ENCODE assay signal across 8 cellular contexts in genomic region chr1:70221241-70222077, GRCh38. TPM values are rescaled to one million over a fixed set of nuclear protein-coding genes. Genes with fewer than 3 reads are reported as not detected.
DNase-seq lines count a peak whose midpoint lies in the region; ATAC-seq, FAIRE-seq and TF ChIP-seq lines count a peak whose summit lies in the region.

Gene SRSF11 (plus strand): TSS chr1:70221380. CDS start chr1:70221637, 257 bp downstream.

- H3K4me1 Mint-ChIP-seq in T-helper 1 cell treated with Interleukin-12 subunit alpha and Interleukin-12 subunit beta and Interleukin-4 antibody, amounts not matched to agents 30 μg/mL and 1 μg/mL, for 36 hours (ENCODE audit: low read depth) = peaks cover 42% of the 10 kb centered on the region

- ATAC-seq in HG02870 (IDR thresholded peaks at IDR 0.05; ENCODE audit: unreplicated experiment) (peak; percentile 92), left ventricle myocardium superior (peak; percentile 100), psoas muscle (peak; percentile 99)

- peaks cover 31% of the 10 kb centered on the region for H3K36me3 Mint-ChIP-seq in T-helper 1 cell treated with Interleukin-12 subunit alpha and Interleukin-12 subunit beta and Interleukin-4 antibody, amounts not matched to agents 30 μg/mL and 1 μg/mL, for 36 hours (ENCODE audit: low read depth)

- H3K27me3 ChIP-seq in psoas muscle (ENCODE audit: insufficient read depth in 3 of 3, low read length in 2 of 3) = no peaks in the 10 kb centered on the region

- 0% methylated on average over 66 to 70 of the region's 70 CpGs for WGBS in psoas muscle, 3 donors

- peak within 1 kb of the TSS; percentile 82 for H3K4me3 ChIP-seq in psoas muscle

- intact Hi-C loops in left ventricle myocardium superior (cut with micrococcal nuclease) (no loop called here), psoas muscle (cut with DNase I) (loop anchor here in 1 of 2 donors (1.0 to 5.0 kb wide), 3 partner anchors 15 to 191 kb away; partner anchors contain the start of genes ANKRD13C and CTH)

- H3K36me3 ChIP-seq in psoas muscle (ENCODE audit: insufficient read depth in 1 of 2, low read depth in 1 of 2) = peaks cover 0 to 34% of the 10 kb centered on the region in 2 donors

- peak within 1 kb of the TSS; percentile 91 for H3K4me3 Mint-ChIP-seq in T-helper 1 cell treated with Interleukin-12 subunit alpha and Interleukin-12 subunit beta and Interleukin-4 antibody, amounts not matched to agents 30 μg/mL and 1 μg/mL, for 36 hours

- H3K9me3 ChIP-seq in psoas muscle = no peaks in the 10 kb centered on the region

- H3K27me3 Mint-ChIP-seq in T-helper 1 cell treated with Interleukin-12 subunit alpha and Interleukin-12 subunit beta and Interleukin-4 antibody, amounts not matched to agents 30 μg/mL and 1 μg/mL, for 36 hours (ENCODE audit: low read depth) = no peaks in the 10 kb centered on the region

- DNase-seq in GM13976 (ENCODE audit: low spot score) (peak; percentile 94), NCI-H146 treated with DMSO at 0.1 percent for 48 hours (lab: John Stamatoyannopoulos, UW; ENCODE audit: unreplicated experiment) (peak; percentile 81), amygdala (lab: John Stamatoyannopoulos, UW) (peak; percentile 56 to 97 (median 90)), left ventricle myocardium superior (peak; percentile 98), psoas muscle (peak; percentile 98), urothelium cell line (ENCODE audit: low spot score) (peak; percentile 95)

- peak; percentile 79 for FAIRE-seq in urothelium cell line (lab: Jason Lieb, UNC)

- peak within 1 kb of the TSS; percentile 95 for H3K27ac Mint-ChIP-seq in T-helper 1 cell treated with Interleukin-12 subunit alpha and Interleukin-12 subunit beta and Interleukin-4 antibody, amounts not matched to agents 30 μg/mL and 1 μg/mL, for 36 hours

- peak within 1 kb of the TSS; percentile 95 for H3K27ac ChIP-seq in psoas muscle

- TF ChIP-seq CTCF in GM13976 (IDR thresholded peaks at IDR 0.05; ENCODE audit: borderline replicate concordance, control extremely low read depth, extremely low read depth, insufficient read depth, missing control alignments) (no peak), psoas muscle (IDR thresholded peaks at IDR 0.05) (peak; percentile 10)

- peaks cover 45% of the 10 kb centered on the region for H3K4me1 ChIP-seq in psoas muscle

- in situ Hi-C loops in GM13976 (cut with MboI; ENCODE audit: low sequenced_read_pairs, unreplicated experiment) = no loop called here

- no peaks in the 10 kb centered on the region for H3K9me3 Mint-ChIP-seq in T-helper 1 cell treated with Interleukin-12 subunit alpha and Interleukin-12 subunit beta and Interleukin-4 antibody, amounts not matched to agents 30 μg/mL and 1 μg/mL, for 36 hours

RNA-seq across cellular contexts. Expression of gene SRSF11, which starts in this region (rescaled TPM):
- total RNA-seq in left ventricle myocardium superior (50.3 TPM), psoas muscle (10 to 100 TPM; 47.0 to 70.3 (median 53.2) TPM)
- polyA plus RNA-seq in psoas muscle = 10 to 100 TPM; 49.6 to 74.8 (median 55.1) TPM

Comparison
In these comparisons a context has a peak if more than half of its experiments do, and no peak if none do; other contexts are left out.
1. Peak in every context shown above with its lines: DNase-seq, ATAC-seq, H3K4me3 ChIP-seq and H3K27ac ChIP-seq.